Comparison of ENCODE assay signal across 11 cellular contexts in genomic region chr16:67459066-67459857, GRCh38. TPM values are rescaled to one million over a fixed set of nuclear protein-coding genes. Genes with fewer than 3 reads are reported as not detected.
DNase-seq lines count a peak whose midpoint lies in the region; ATAC-seq, FAIRE-seq and TF ChIP-seq lines count a peak whose summit lies in the region.
"Had no signal": no experiment of that assay in that cellular context is flagged by ENCODE, and none has a peak within 500 bp of the region (broad histone marks: within the 10 kb centered on the region; RNA-seq: fewer than 3 reads in every experiment).

No MANE protein-coding gene starts in this region.

- peak overlapping the region; percentile 49 to 88 (median 74) for H3K27ac Mint-ChIP-seq in brain
- peak overlapping the region; percentile 34 for H3K27ac Mint-ChIP-seq in stimulated activated naive B cell treated with anti-CD40 and anti-IgM and Interleukin-4, amounts not matched to agents 10 μg/mL and 1 μg/mL and 100 μg/mL, for 72 hours

- peak; percentile 88 for FAIRE-seq in HepG2 (lab: Jason Lieb, UNC)

- CTCF ChIA-PET in HepG2 (lab: Yijun Ruan, JAX; ENCODE audit: low intra/inter-chr PET ratio, low total read pairs): no interaction called here

- H4K20me1 ChIP-seq in HepG2 (ENCODE audit: insufficient read depth, low read length): no peaks in the 10 kb centered on the region; the same call in 1 of the 2 replicates

- peaks cover 49% of the 10 kb centered on the region for H3K4me1 Mint-ChIP-seq in brain
- H3K4me1 Mint-ChIP-seq in stimulated activated naive B cell treated with anti-CD40 and anti-IgM and Interleukin-4, amounts not matched to agents 10 μg/mL and 1 μg/mL and 100 μg/mL, for 72 hours: peaks cover 34 to 53% of the 10 kb centered on the region in 2 donors

- no peak for TF ChIP-seq RAD21 in HepG2 (CRISPR knock-in tag; IDR thresholded peaks at IDR 0.05)

- peak overlapping the region; percentile 26; the same call in 1 of the 2 replicates for H3K4me2 ChIP-seq in HepG2 (ENCODE audit: low read depth, low read length)

- H3K27me3 ChIP-seq in HepG2 (ENCODE audit: control insufficient read depth in 1 of 2, insufficient read depth in 2 of 2, low read length in 2 of 2): no peaks in the 10 kb centered on the region

- WGBS in HepG2 (ENCODE audit: low lambda C conversion rate): 44% methylated on average over 6 of the region's 7 CpGs

- DNase-seq in H4 (ENCODE audit: low spot score) (peak; percentile 37), HepG2 (ENCODE audit: low spot score) (peak; percentile 70)
- no peak for DNase-seq in stimulated activated naive B cell treated with anti-CD40 and anti-IgM and Interleukin-4, amounts not matched to agents 10 μg/mL and 1 μg/mL and 100 μg/mL, for 72 hours
- DNase-seq: activated CD8-positive, alpha-beta memory T cell treated with anti-CD3 and anti-CD28 coated beads for 24 hours; effector CD8-positive, alpha-beta T cell had no signal

- no TSS peak for BruUV-seq in HepG2 (replicated peaks; lab: Mats Ljungman, UMichigan)

- peak overlapping the region in 2 of 5 experiments; percentile 1 to 5 for H3K4me3 Mint-ChIP-seq in brain
- no peak overlapping the region for H3K4me3 Mint-ChIP-seq in stimulated activated naive B cell treated with anti-CD40 and anti-IgM and Interleukin-4, amounts not matched to agents 10 μg/mL and 1 μg/mL and 100 μg/mL, for 72 hours

- peak; percentile 83 for ATAC-seq in HepG2
- no peak for ATAC-seq in stimulated activated naive B cell treated with anti-CD40 and anti-IgM and Interleukin-4, amounts not matched to agents 10 μg/mL and 1 μg/mL and 100 μg/mL, for 72 hours (replicated peaks)
- ATAC-seq in GM18502 (IDR thresholded peaks at IDR 0.05; ENCODE audit: poor library complexity, unreplicated experiment): no peak
- ATAC-seq in GM21515 (IDR thresholded peaks at IDR 0.05; ENCODE audit: unreplicated experiment): no peak
- ATAC-seq in HG02870 (IDR thresholded peaks at IDR 0.05; ENCODE audit: unreplicated experiment): no peak
- ATAC-seq in HG03565 (IDR thresholded peaks at IDR 0.05; ENCODE audit: unreplicated experiment): no peak

- in situ Hi-C loops in HepG2 (cut with HindIII; ENCODE audit: extremely low pct_ligation_motif_present, low pct_unique_long_range_greater_than_20kb): no loop called here

- TF ChIP-seq POLR2A in HepG2 (IDR thresholded peaks at IDR 0.05; ENCODE audit: insufficient read depth in 1 of 2, low read depth in 2 of 2, low read length in 2 of 2): no peak

- no peaks in the 10 kb centered on the region for H3K36me3 Mint-ChIP-seq in brain
- H3K36me3 Mint-ChIP-seq in stimulated activated naive B cell treated with anti-CD40 and anti-IgM and Interleukin-4, amounts not matched to agents 10 μg/mL and 1 μg/mL and 100 μg/mL, for 72 hours: peaks cover 32 to 41% of the 10 kb centered on the region in 2 donors

- H3K36me3 ChIP-seq in HepG2 (replicated peaks in 1 of 2; ENCODE audit: control insufficient read depth in 1 of 2, insufficient read depth in 2 of 2, low read length in 2 of 2): peaks cover 4 to 13% of the 10 kb centered on the region in 2 experiments; a peak in 3 of 5 replicates

- 0 out of 2 replicates have a peak overlapping the region, but pooled peaks have one; percentile 3 for H3K9ac ChIP-seq in HepG2 (ENCODE audit: insufficient read depth, low read depth, low read length)

- peak overlapping the region in 1 of 3 experiments; percentile 18; a peak in 1 of 6 replicates for H3K4me3 ChIP-seq in HepG2 (replicated peaks in 1 of 3; ENCODE audit: insufficient read depth in 1 of 3, low read depth in 2 of 3, low read length in 3 of 3)

- H3K79me2 ChIP-seq in HepG2 (ENCODE audit: insufficient read depth, low read length): no peaks in the 10 kb centered on the region

- TF ChIP-seq EP300 in HepG2 (IDR thresholded peaks at IDR 0.05; ENCODE audit: low read depth in 2 of 2, low read length in 2 of 2) (no peak), HepG2 (CRISPR knock-in tag; IDR thresholded peaks at IDR 0.05; ENCODE audit: borderline replicate concordance) (no peak)

- peaks cover 22% of the 10 kb centered on the region for H3K4me1 ChIP-seq in HepG2 (ENCODE audit: insufficient read depth, low read length)

- peak overlapping the region; percentile 56 for H3K27ac ChIP-seq in HepG2 (ENCODE audit: extremely low read length, insufficient read depth, low read length)

- no peaks in the 10 kb centered on the region for H3K9me3 ChIP-seq in HepG2 (ENCODE audit: low read length)

- TF ChIP-seq CTCF in brain (conservative IDR thresholded peaks at IDR 0.05): no peak
- TF ChIP-seq CTCF in HepG2 (CRISPR knock-in tag; IDR thresholded peaks at IDR 0.05): peak; percentile 58

- no peak overlapping the region for H2AFZ ChIP-seq in HepG2 (ENCODE audit: low read length)

- no peaks in the 10 kb centered on the region for H3K9me3 Mint-ChIP-seq in brain
- no peaks in the 10 kb centered on the region for H3K9me3 Mint-ChIP-seq in stimulated activated naive B cell treated with anti-CD40 and anti-IgM and Interleukin-4, amounts not matched to agents 10 μg/mL and 1 μg/mL and 100 μg/mL, for 72 hours

- no peaks in the 10 kb centered on the region for H3K27me3 Mint-ChIP-seq in brain
- H3K27me3 Mint-ChIP-seq in stimulated activated naive B cell treated with anti-CD40 and anti-IgM and Interleukin-4, amounts not matched to agents 10 μg/mL and 1 μg/mL and 100 μg/mL, for 72 hours: no peaks in the 10 kb centered on the region

- POLR2A ChIA-PET in HepG2 (lab: Yijun Ruan, JAX): no interaction called here

- intact Hi-C loops in HepG2 (cut with micrococcal nuclease; ENCODE audit: unreplicated experiment): no loop called here

RNA-seq across cellular contexts. Expression of gene ATP6V0D1, which starts 21.7 kb away (rescaled TPM):
- total RNA-seq in H4 (2014; rRNA removed; shearing (Covaris generic)): 99.0 and 101 TPM in 2 replicates
- polyA plus RNA-seq in brain (ENCODE audit: insufficient read depth, low read depth, low replicate concordance): 208 TPM
- total RNA-seq in HepG2 (2016; rRNA removed; fragmentation: Illumina TruSeq; extraction: Trizol): 49.5 and 51.1 TPM in 2 replicates
- total RNA-seq in HepG2 (2016; cell fraction: cytosol; rRNA removed; fragmentation: Illumina TruSeq; extraction: Trizol; ENCODE audit: low read depth): 13.5 and 16.0 TPM in 2 replicates
- 45.3 and 52.4 TPM in 2 replicates for total RNA-seq in HepG2 (2016; cell fraction: insoluble cytoplasmic fraction; rRNA removed; fragmentation: Illumina TruSeq; extraction: Trizol)
- 23.6 and 25.5 TPM in 2 replicates for total RNA-seq in HepG2 (2016; cell fraction: membrane; rRNA removed; fragmentation: Illumina TruSeq; extraction: Trizol)
- total RNA-seq in HepG2 (2016; cell fraction: nucleus; rRNA removed; fragmentation: Illumina TruSeq; extraction: Trizol): 26.3 and 30.4 TPM in 2 replicates
- 54.2 and 61.3 TPM in 2 replicates for polyA plus RNA-seq in HepG2 (2011; rRNA removed)
- 55.2 and 57.9 TPM in 2 replicates for polyA plus RNA-seq in HepG2 (2011; cell fraction: cytosol; rRNA removed)
- polyA plus RNA-seq in HepG2 (2011; cell fraction: nucleus; rRNA removed): 32.7 and 35.9 TPM in 2 replicates
- 29.3 and 41.3 TPM in 2 replicates for polyA plus RNA-seq in HepG2 (2012)
- 16.4 and 17.3 TPM in 2 replicates for polyA plus RNA-seq in HepG2 (2016; cell fraction: cytosol; fragmentation: Illumina TruSeq; extraction: Trizol; ENCODE audit: low read depth)
- polyA plus RNA-seq in HepG2 (2016; cell fraction: insoluble cytoplasmic fraction; fragmentation: Illumina TruSeq; extraction: Trizol; ENCODE audit: low read depth): 55.4 and 63.8 TPM in 2 replicates
- polyA plus RNA-seq in HepG2 (2016; cell fraction: membrane; fragmentation: Illumina TruSeq; extraction: Trizol; ENCODE audit: low read depth): 21.4 and 22.6 TPM in 2 replicates
- 45.0 and 53.3 TPM in 2 replicates for polyA plus RNA-seq in HepG2 (2016; cell fraction: nucleus; fragmentation: Illumina TruSeq; extraction: Trizol; ENCODE audit: insufficient read depth, low read depth)
- 104 and 246 TPM in 2 replicates for polyA minus RNA-seq in HepG2 (2011; rRNA and poly(A)+ RNA removed; ENCODE audit: low replicate concordance)
- polyA minus RNA-seq in HepG2 (2011; cell fraction: cytosol; rRNA and poly(A)+ RNA removed): 37.9 and 45.0 TPM in 2 replicates
- polyA minus RNA-seq in HepG2 (2011; cell fraction: nucleus; rRNA and poly(A)+ RNA removed): 14.7 and 19.8 TPM in 2 replicates

RNA-seq across cellular contexts. Expression of gene AGRP, which starts 24.1 kb away (rescaled TPM):
- not detected in 2 replicates for total RNA-seq in H4 (2014; rRNA removed; shearing (Covaris generic))
- polyA plus RNA-seq in brain (ENCODE audit: insufficient read depth, low read depth, low replicate concordance) (0.49 TPM), HepG2 (2011; rRNA removed) (not detected in 2 replicates)
- total RNA-seq in HepG2 (2016; rRNA removed; fragmentation: Illumina TruSeq; extraction: Trizol): not detected in 2 replicates
- total RNA-seq in HepG2 (2016; cell fraction: cytosol; rRNA removed; fragmentation: Illumina TruSeq; extraction: Trizol; ENCODE audit: low read depth): not detected in 2 replicates
- total RNA-seq in HepG2 (2016; cell fraction: insoluble cytoplasmic fraction; rRNA removed; fragmentation: Illumina TruSeq; extraction: Trizol): not detected in 2 replicates
- 0.28 TPM in 1 of 2 replicates, not detected in the other for total RNA-seq in HepG2 (2016; cell fraction: membrane; rRNA removed; fragmentation: Illumina TruSeq; extraction: Trizol)
- not detected in 2 replicates for total RNA-seq in HepG2 (2016; cell fraction: nucleus; rRNA removed; fragmentation: Illumina TruSeq; extraction: Trizol)
- polyA plus RNA-seq in HepG2 (2011; cell fraction: cytosol; rRNA removed): 0.34 TPM in 1 of 2 replicates, not detected in the other
- polyA plus RNA-seq in HepG2 (2011; cell fraction: nucleus; rRNA removed): not detected in 2 replicates
- polyA plus RNA-seq in HepG2 (2012): 0.75 TPM in 1 of 2 replicates, not detected in the other
- not detected in 2 replicates for polyA plus RNA-seq in HepG2 (2016; cell fraction: cytosol; fragmentation: Illumina TruSeq; extraction: Trizol; ENCODE audit: low read depth)
- polyA plus RNA-seq in HepG2 (2016; cell fraction: insoluble cytoplasmic fraction; fragmentation: Illumina TruSeq; extraction: Trizol; ENCODE audit: low read depth): not detected in 2 replicates
- not detected in 2 replicates for polyA plus RNA-seq in HepG2 (2016; cell fraction: membrane; fragmentation: Illumina TruSeq; extraction: Trizol; ENCODE audit: low read depth)
- polyA plus RNA-seq in HepG2 (2016; cell fraction: nucleus; fragmentation: Illumina TruSeq; extraction: Trizol; ENCODE audit: insufficient read depth, low read depth): not detected in 2 replicates
- not detected in 2 replicates for polyA minus RNA-seq in HepG2 (2011; rRNA and poly(A)+ RNA removed; ENCODE audit: low replicate concordance)
- not detected in 2 replicates for polyA minus RNA-seq in HepG2 (2011; cell fraction: cytosol; rRNA and poly(A)+ RNA removed)
- polyA minus RNA-seq in HepG2 (2011; cell fraction: nucleus; rRNA and poly(A)+ RNA removed): not detected in 2 replicates
- total RNA-seq: RPMI7951 had no signal

RNA-seq across cellular contexts. Expression of gene HSD11B2, which starts 28.3 kb away (rescaled TPM):
- 0.10 TPM in 1 of 2 replicates, not detected in the other for total RNA-seq in H4 (2014; rRNA removed; shearing (Covaris generic))
- polyA plus RNA-seq in brain (ENCODE audit: insufficient read depth, low read depth, low replicate concordance) (47.9 TPM), HepG2 (2011; rRNA removed) (8.9 and 11.9 TPM in 2 replicates)
- total RNA-seq in HepG2 (2016; rRNA removed; fragmentation: Illumina TruSeq; extraction: Trizol): 6.7 and 13.6 TPM in 2 replicates
- total RNA-seq in HepG2 (2016; cell fraction: cytosol; rRNA removed; fragmentation: Illumina TruSeq; extraction: Trizol; ENCODE audit: low read depth): 3.9 and 4.1 TPM in 2 replicates
- 5.4 and 13.4 TPM in 2 replicates for total RNA-seq in HepG2 (2016; cell fraction: insoluble cytoplasmic fraction; rRNA removed; fragmentation: Illumina TruSeq; extraction: Trizol)
- 8.8 TPM in 2 replicates for total RNA-seq in HepG2 (2016; cell fraction: membrane; rRNA removed; fragmentation: Illumina TruSeq; extraction: Trizol)
- total RNA-seq in HepG2 (2016; cell fraction: nucleus; rRNA removed; fragmentation: Illumina TruSeq; extraction: Trizol): 14.6 and 15.0 TPM in 2 replicates
- polyA plus RNA-seq in HepG2 (2011; cell fraction: cytosol; rRNA removed): 5.3 and 6.3 TPM in 2 replicates
- 34.2 and 34.3 TPM in 2 replicates for polyA plus RNA-seq in HepG2 (2011; cell fraction: nucleus; rRNA removed)
- 8.4 and 11.0 TPM in 2 replicates for polyA plus RNA-seq in HepG2 (2012)
- polyA plus RNA-seq in HepG2 (2016; cell fraction: cytosol; fragmentation: Illumina TruSeq; extraction: Trizol; ENCODE audit: low read depth): 6.5 and 9.3 TPM in 2 replicates
- 11.1 and 13.3 TPM in 2 replicates for polyA plus RNA-seq in HepG2 (2016; cell fraction: insoluble cytoplasmic fraction; fragmentation: Illumina TruSeq; extraction: Trizol; ENCODE audit: low read depth)
- 11.3 and 12.9 TPM in 2 replicates for polyA plus RNA-seq in HepG2 (2016; cell fraction: membrane; fragmentation: Illumina TruSeq; extraction: Trizol; ENCODE audit: low read depth)
- polyA plus RNA-seq in HepG2 (2016; cell fraction: nucleus; fragmentation: Illumina TruSeq; extraction: Trizol; ENCODE audit: insufficient read depth, low read depth): 48.6 and 52.7 TPM in 2 replicates
- 3.3 and 16.4 TPM in 2 replicates for polyA minus RNA-seq in HepG2 (2011; rRNA and poly(A)+ RNA removed; ENCODE audit: low replicate concordance)
- 4.1 and 8.5 TPM in 2 replicates for polyA minus RNA-seq in HepG2 (2011; cell fraction: cytosol; rRNA and poly(A)+ RNA removed)
- 8.7 and 11.3 TPM in 2 replicates for polyA minus RNA-seq in HepG2 (2011; cell fraction: nucleus; rRNA and poly(A)+ RNA removed)
- total RNA-seq: RPMI7951 had no signal

RNA-seq across cellular contexts. Expression of gene ZDHHC1, which starts 43.0 kb away (rescaled TPM):
- 3.0 and 3.2 TPM in 2 replicates for total RNA-seq in H4 (2014; rRNA removed; shearing (Covaris generic))
- polyA plus RNA-seq in brain (ENCODE audit: insufficient read depth, low read depth, low replicate concordance): 10.6 TPM
- 0.36 and 1.1 TPM in 2 replicates for total RNA-seq in HepG2 (2016; rRNA removed; fragmentation: Illumina TruSeq; extraction: Trizol)
- 1.6 and 1.9 TPM in 2 replicates for total RNA-seq in HepG2 (2016; cell fraction: cytosol; rRNA removed; fragmentation: Illumina TruSeq; extraction: Trizol; ENCODE audit: low read depth)
- total RNA-seq in HepG2 (2016; cell fraction: insoluble cytoplasmic fraction; rRNA removed; fragmentation: Illumina TruSeq; extraction: Trizol): 0.33 and 1.3 TPM in 2 replicates
- 2.2 and 3.3 TPM in 2 replicates for total RNA-seq in HepG2 (2016; cell fraction: membrane; rRNA removed; fragmentation: Illumina TruSeq; extraction: Trizol)
- 0.96 and 3.2 TPM in 2 replicates for total RNA-seq in HepG2 (2016; cell fraction: nucleus; rRNA removed; fragmentation: Illumina TruSeq; extraction: Trizol)
- polyA plus RNA-seq in HepG2 (2011; rRNA removed): 0.47 and 0.51 TPM in 2 replicates
- 0.28 and 0.60 TPM in 2 replicates for polyA plus RNA-seq in HepG2 (2011; cell fraction: cytosol; rRNA removed)
- polyA plus RNA-seq in HepG2 (2011; cell fraction: nucleus; rRNA removed): 2.1 and 2.7 TPM in 2 replicates
- 0.36 and 1.0 TPM in 2 replicates for polyA plus RNA-seq in HepG2 (2012)
- 1.3 and 1.6 TPM in 2 replicates for polyA plus RNA-seq in HepG2 (2016; cell fraction: cytosol; fragmentation: Illumina TruSeq; extraction: Trizol; ENCODE audit: low read depth)
- 0.35 and 0.63 TPM in 2 replicates for polyA plus RNA-seq in HepG2 (2016; cell fraction: insoluble cytoplasmic fraction; fragmentation: Illumina TruSeq; extraction: Trizol; ENCODE audit: low read depth)
- polyA plus RNA-seq in HepG2 (2016; cell fraction: membrane; fragmentation: Illumina TruSeq; extraction: Trizol; ENCODE audit: low read depth): 1.2 and 1.6 TPM in 2 replicates
- 1.3 and 1.4 TPM in 2 replicates for polyA plus RNA-seq in HepG2 (2016; cell fraction: nucleus; fragmentation: Illumina TruSeq; extraction: Trizol; ENCODE audit: insufficient read depth, low read depth)
- polyA minus RNA-seq in HepG2 (2011; rRNA and poly(A)+ RNA removed; ENCODE audit: low replicate concordance): 1.6 and 5.9 TPM in 2 replicates
- polyA minus RNA-seq in HepG2 (2011; cell fraction: cytosol; rRNA and poly(A)+ RNA removed): 0.26 TPM in 1 of 2 replicates, not detected in the other
- 1.6 and 3.5 TPM in 2 replicates for polyA minus RNA-seq in HepG2 (2011; cell fraction: nucleus; rRNA and poly(A)+ RNA removed)
